1 cellular context compared by ENCODE assay signal in genomic region chr1:15975358-15975804, GRCh38.
TF ChIP-seq lines count a peak whose summit lies in the region.

No MANE protein-coding gene starts in this region.

TF ChIP-seq in GM12878, 131 proteins besides CTCF, POLR2A, EP300 and RAD21 (continued from another document):
- TF ChIP-seq ZBTB4 (CRISPR knock-in tag; IDR thresholded peaks at IDR 0.05) = no peak
- TF ChIP-seq RCOR1 (conservative IDR thresholded peaks at IDR 0.05; ENCODE audit: low read depth, low read length) = 0 out of 2 replicates have a peak, but pooled peaks have one; percentile 24
- TF ChIP-seq CEBPB (IDR thresholded peaks at IDR 0.05; ENCODE audit: borderline replicate concordance in 1 of 2, low read depth in 2 of 2, low read length in 2 of 2) = no peak
- TF ChIP-seq PKNOX1 (IDR thresholded peaks at IDR 0.05) = no peak
- TF ChIP-seq TAF1 (IDR thresholded peaks at IDR 0.05; ENCODE audit: borderline replicate concordance, low read depth, low read length) = no peak
- no peak for TF ChIP-seq ATF3 (IDR thresholded peaks at IDR 0.05; ENCODE audit: borderline replicate concordance, extremely low read depth, low read depth, low read length)
- no peak for TF ChIP-seq IKZF2 (IDR thresholded peaks at IDR 0.05)
- no peak for TF ChIP-seq PAX5 (IDR thresholded peaks at IDR 0.05; ENCODE audit: borderline replicate concordance, low read depth, low read length)
- TF ChIP-seq SMAD1 (IDR thresholded peaks at IDR 0.05; ENCODE audit: low read depth, partially characterized antibody) = no peak
- TF ChIP-seq ZSCAN29 (IDR thresholded peaks at IDR 0.05) = no peak
- TF ChIP-seq ATF7 (IDR thresholded peaks at IDR 0.05; ENCODE audit: low read depth) = no peak
- TF ChIP-seq NRF1 (conservative IDR thresholded peaks at IDR 0.05; ENCODE audit: low read depth, low read length) = no peak
- TF ChIP-seq SIN3A (IDR thresholded peaks at IDR 0.05; ENCODE audit: low read depth, low read length) = no peak; the same call in 1 of the 2 replicates
- no peak for TF ChIP-seq POU2F2 (IDR thresholded peaks at IDR 0.05; ENCODE audit: borderline replicate concordance, low read depth, low read length)
- no peak for TF ChIP-seq BCLAF1 (IDR thresholded peaks at IDR 0.05)
- no peak for TF ChIP-seq KDM1A (IDR thresholded peaks at IDR 0.05; ENCODE audit: borderline replicate concordance)
- no peak for TF ChIP-seq ASH2L (IDR thresholded peaks at IDR 0.05; ENCODE audit: borderline replicate concordance, low read depth)
